11 cellular contexts compared by ENCODE assay signal in genomic region chr16:55510185-55510805, GRCh38. TPM values are rescaled to one million over a fixed set of nuclear protein-coding genes. Genes with fewer than 3 reads are reported as not detected.
DNase-seq lines count a peak whose midpoint lies in the region; ATAC-seq and TF ChIP-seq lines count a peak whose summit lies in the region.
"Had no signal": no experiment of that assay in that cellular context is flagged by ENCODE, and none has a peak within 500 bp of the region (broad histone marks: within the 10 kb centered on the region; RNA-seq: fewer than 3 reads in every experiment).

No MANE protein-coding gene starts in this region.

- peaks cover 5% of the 10 kb centered on the region for H3K4me1 Mint-ChIP-seq in stimulated activated naive CD8-positive, alpha-beta T cell treated with anti-CD3 and anti-CD28 coated beads, Interleukin-15, Interleukin-2, amounts not matched to agents 100 ng/mL and 50 ng/mL, for 24 hours (ENCODE audit: low read depth)
- H3K4me1 Mint-ChIP-seq in stimulated activated naive CD8-positive, alpha-beta T cell treated with anti-CD3 and anti-CD28 coated beads, Interleukin-15, amount 100 ng/mL, for 72 hours = peaks cover 15% of the 10 kb centered on the region
- H3K4me1 Mint-ChIP-seq in brain = peaks cover 10% of the 10 kb centered on the region

- in situ Hi-C loops in ACHN (cut with HindIII; ENCODE audit: low pct_ligation_motif_present, low pct_unique_long_range_greater_than_20kb, low sequenced_read_pairs) (no loop called here), G401 (cut with HindIII; ENCODE audit: low sequenced_read_pairs) (no loop called here)

- peak overlapping the region; percentile 20 for H3K4me3 Mint-ChIP-seq in stimulated activated naive CD8-positive, alpha-beta T cell treated with anti-CD3 and anti-CD28 coated beads, Interleukin-15, Interleukin-2, amounts not matched to agents 100 ng/mL and 50 ng/mL, for 24 hours
- H3K4me3 Mint-ChIP-seq in stimulated activated naive CD8-positive, alpha-beta T cell treated with anti-CD3 and anti-CD28 coated beads, Interleukin-15, amount 100 ng/mL, for 72 hours = no peak overlapping the region
- H3K4me3 Mint-ChIP-seq in brain = peak overlapping the region in 4 of 5 experiments; percentile 80 to 88 (median 84)

- H3K36me3 Mint-ChIP-seq in stimulated activated naive CD8-positive, alpha-beta T cell treated with anti-CD3 and anti-CD28 coated beads, Interleukin-15, Interleukin-2, amounts not matched to agents 100 ng/mL and 50 ng/mL, for 24 hours (ENCODE audit: low read depth) = no peaks in the 10 kb centered on the region
- H3K36me3 Mint-ChIP-seq in brain = peaks cover 22% of the 10 kb centered on the region
- H3K36me3 Mint-ChIP-seq: CD4-positive, alpha-beta memory T cell had no signal

- H3K4me3 ChIP-seq in mononuclear cell (ENCODE audit: low read length) = peak overlapping the region; percentile 55

- peaks cover 9% of the 10 kb centered on the region for H3K9me3 ChIP-seq in mononuclear cell (ENCODE audit: low read depth, low read length)

- no peak for TF ChIP-seq CTCF in brain (conservative IDR thresholded peaks at IDR 0.05)

- no peak for DNase-seq in stimulated activated naive CD8-positive, alpha-beta T cell treated with anti-CD3 and anti-CD28 coated beads, Interleukin-15, amount 100 ng/mL, for 72 hours
- no peak for DNase-seq in ACHN
- DNase-seq in NCI-H774 (lab: John Stamatoyannopoulos, UW) = no peak
- no peak for DNase-seq in G401 (ENCODE audit: low spot score)
- DNase-seq: CD4-positive, alpha-beta memory T cell; NCI-H1048 had no signal

- ATAC-seq in stimulated activated naive CD8-positive, alpha-beta T cell treated with anti-CD3 and anti-CD28 coated beads, Interleukin-15, amount 100 ng/mL, for 72 hours = no peak
- no peak for ATAC-seq in HG02678 (IDR thresholded peaks at IDR 0.05; ENCODE audit: unreplicated experiment)

- H3K27me3 ChIP-seq in mononuclear cell (ENCODE audit: insufficient read depth, low read length) = peaks cover 8% of the 10 kb centered on the region

- peaks cover 23% of the 10 kb centered on the region for H3K4me1 ChIP-seq in mononuclear cell (ENCODE audit: insufficient read depth, low read length)

- H3K27ac Mint-ChIP-seq in stimulated activated naive CD8-positive, alpha-beta T cell treated with anti-CD3 and anti-CD28 coated beads, Interleukin-15, Interleukin-2, amounts not matched to agents 100 ng/mL and 50 ng/mL, for 24 hours = no peak overlapping the region
- no peak overlapping the region for H3K27ac Mint-ChIP-seq in stimulated activated naive CD8-positive, alpha-beta T cell treated with anti-CD3 and anti-CD28 coated beads, Interleukin-15, amount 100 ng/mL, for 72 hours
- no peak overlapping the region for H3K27ac Mint-ChIP-seq in brain
- H3K27ac Mint-ChIP-seq: CD4-positive, alpha-beta memory T cell had no signal

- H3K27me3 Mint-ChIP-seq in stimulated activated naive CD8-positive, alpha-beta T cell treated with anti-CD3 and anti-CD28 coated beads, Interleukin-15, Interleukin-2, amounts not matched to agents 100 ng/mL and 50 ng/mL, for 24 hours = peaks cover 52% of the 10 kb centered on the region
- peaks cover 41% of the 10 kb centered on the region for H3K27me3 Mint-ChIP-seq in stimulated activated naive CD8-positive, alpha-beta T cell treated with anti-CD3 and anti-CD28 coated beads, Interleukin-15, amount 100 ng/mL, for 72 hours
- peaks cover 35% of the 10 kb centered on the region for H3K27me3 Mint-ChIP-seq in brain

- H3K9me3 Mint-ChIP-seq in stimulated activated naive CD8-positive, alpha-beta T cell treated with anti-CD3 and anti-CD28 coated beads, Interleukin-15, Interleukin-2, amounts not matched to agents 100 ng/mL and 50 ng/mL, for 24 hours = peaks cover 8% of the 10 kb centered on the region
- H3K9me3 Mint-ChIP-seq in stimulated activated naive CD8-positive, alpha-beta T cell treated with anti-CD3 and anti-CD28 coated beads, Interleukin-15, amount 100 ng/mL, for 72 hours = peaks cover 9 to 17% of the 10 kb centered on the region in 2 donors
- H3K9me3 Mint-ChIP-seq in brain = peaks cover 19 to 31% (median 22%) of the 10 kb centered on the region in 5 experiments

RNA-seq across cellular contexts. Expression of gene LPCAT2, which starts 1.4 kb away (rescaled TPM):
- polyA plus RNA-seq in brain (ENCODE audit: insufficient read depth, low read depth, low replicate concordance) = 1.7 TPM
- total RNA-seq in mononuclear cell = 13.0 TPM
- not detected in 2 replicates for total RNA-seq in G401 (2014; rRNA removed; shearing (Covaris generic))
- polyA plus RNA-seq: CD4-positive, alpha-beta memory T cell had no signal

RNA-seq across cellular contexts. Expression of gene MMP2, which starts 31.3 kb away (rescaled TPM):
- 4.2 TPM for polyA plus RNA-seq in brain (ENCODE audit: insufficient read depth, low read depth, low replicate concordance)
- 0.10 TPM for total RNA-seq in mononuclear cell
- not detected in 2 replicates for total RNA-seq in G401 (2014; rRNA removed; shearing (Covaris generic))
- polyA plus RNA-seq: CD4-positive, alpha-beta memory T cell had no signal

RNA-seq across cellular contexts. Expression of gene CAPNS2, which starts 56.2 kb away (rescaled TPM):
- not detected for polyA plus RNA-seq in brain (ENCODE audit: insufficient read depth, low read depth, low replicate concordance)
- not detected for total RNA-seq in mononuclear cell
- not detected in 2 replicates for total RNA-seq in G401 (2014; rRNA removed; shearing (Covaris generic))
- total RNA-seq: CD4-positive, alpha-beta memory T cell; T-helper 1 cell treated with Interleukin-12 subunit alpha and Interleukin-12 subunit beta and Interleukin-4 antibody, amounts not matched to agents 30 ng/mL and 1 ng/mL, for 36 hours had no signal
- polyA plus RNA-seq: CD4-positive, alpha-beta memory T cell had no signal

Comparison
In these comparisons a context has a peak if more than half of its experiments do, and no peak if none do; other contexts are left out.
1. H3K4me3 Mint-ChIP-seq: peak in stimulated activated naive CD8-positive, alpha-beta T cell treated with anti-CD3 and anti-CD28 coated beads, Interleukin-15, Interleukin-2, amounts not matched to agents 100 ng/mL and 50 ng/mL, for 24 hours (single experiment) and brain (4 of 5); none in stimulated activated naive CD8-positive, alpha-beta T cell treated with anti-CD3 and anti-CD28 coated beads, Interleukin-15, amount 100 ng/mL, for 72 hours (0 of 2).
2. RNA of gene LPCAT2, which starts 1.4 kb away (total RNA-seq): 13.0 TPM in mononuclear cell (single experiment); not detected in G401; every median in the first group is over 10 times any median in the second.